27 cellular contexts compared by ENCODE assay signal in genomic region chr18:23855721-23856120, GRCh38.
"Had no signal": no experiment of that assay in that cellular context is flagged by ENCODE, and none has a peak within 500 bp of the region (broad histone marks: within the 10 kb centered on the region; RNA-seq: fewer than 3 reads in every experiment).

No MANE protein-coding gene starts in this region.

- H3K4me3 Mint-ChIP-seq: activated CD4-positive, alpha-beta memory T cell treated with anti-CD3 and anti-CD28 coated beads for 36 hours; activated CD4-positive, alpha-beta T cell treated with anti-CD3 and anti-CD28 coated beads for 36 hours; activated CD4-positive, alpha-beta T cell treated with anti-CD3 and anti-CD28 coated beads, Interleukin-2, amount 10 ng/mL, durations not matched to agents 24 days and 14 days; activated CD8-positive, alpha-beta memory T cell treated with anti-CD3 and anti-CD28 coated beads, Interleukin-2, amount 10 ng/mL, durations not matched to agents 7 days and 5 days; activated CD8-positive, alpha-beta T cell treated with anti-CD3 and anti-CD28 coated beads, Interleukin-2, amount 10 ng/mL, durations not matched to agents 7 days and 5 days; activated naive CD4-positive, alpha-beta T cell treated with anti-CD3 and anti-CD28 coated beads, Interleukin-2, amount 10 ng/mL, durations not matched to agents 7 days and 5 days; activated naive CD8-positive, alpha-beta T cell treated with anti-CD3 and anti-CD28 coated beads, Interleukin-2, amount 10 ng/mL, durations not matched to agents 7 days and 5 days; activated T-cell treated with anti-CD3 and anti-CD28 coated beads, Interleukin-2, amount 50 U/mL, for 24 hours; activated T-cell treated with anti-CD3 and anti-CD28 coated beads, Interleukin-2, amount 50 U/mL, for 72 hours; brain; central memory CD8-positive, alpha-beta T cell; dendritic cell treated with granulocyte-macrophage colony-stimulating factor and Interleukin-4, amounts not matched to agents 40 ng/mL and 50 ng/mL, for 4 days; endodermal cell had no signal

- H3K9me3 Mint-ChIP-seq: activated CD4-positive, alpha-beta memory T cell treated with anti-CD3 and anti-CD28 coated beads for 36 hours; activated naive CD4-positive, alpha-beta T cell treated with anti-CD3 and anti-CD28 coated beads, Interleukin-2, amount 10 ng/mL, durations not matched to agents 7 days and 5 days; activated naive CD8-positive, alpha-beta T cell treated with anti-CD3 and anti-CD28 coated beads, Interleukin-2, amount 10 ng/mL, durations not matched to agents 7 days and 5 days; activated T-cell treated with anti-CD3 and anti-CD28 coated beads, Interleukin-2, amount 50 U/mL, for 24 hours; central memory CD8-positive, alpha-beta T cell; dendritic cell treated with granulocyte-macrophage colony-stimulating factor and Interleukin-4, amounts not matched to agents 40 ng/mL and 50 ng/mL, for 4 days had no signal

- ATAC-seq: activated CD4-positive, alpha-beta T cell treated with anti-CD3 and anti-CD28 coated beads for 36 hours; activated CD8-positive, alpha-beta memory T cell treated with anti-CD3 and anti-CD28 coated beads, Interleukin-2, amount 10 ng/mL, durations not matched to agents 7 days and 5 days; activated CD8-positive, alpha-beta T cell treated with anti-CD3 and anti-CD28 coated beads, Interleukin-2, amount 10 ng/mL, durations not matched to agents 7 days and 5 days; activated naive CD4-positive, alpha-beta T cell treated with anti-CD3 and anti-CD28 coated beads, Interleukin-2, amount 50 U/mL, for 72 hours; activated T-cell treated with anti-CD3 and anti-CD28 coated beads, Interleukin-2, amount 50 U/mL, for 72 hours; esophagus mucosa had no signal

- H3K27ac Mint-ChIP-seq: activated CD4-positive, alpha-beta memory T cell treated with anti-CD3 and anti-CD28 coated beads for 36 hours; activated CD4-positive, alpha-beta T cell treated with anti-CD3 and anti-CD28 coated beads for 36 hours; activated CD4-positive, alpha-beta T cell treated with anti-CD3 and anti-CD28 coated beads, Interleukin-2, amount 10 ng/mL, durations not matched to agents 24 days and 14 days; activated CD8-positive, alpha-beta memory T cell treated with anti-CD3 and anti-CD28 coated beads, Interleukin-2, amount 10 ng/mL, durations not matched to agents 7 days and 5 days; activated CD8-positive, alpha-beta T cell treated with anti-CD3 and anti-CD28 coated beads, Interleukin-2, amount 10 ng/mL, durations not matched to agents 7 days and 5 days; activated naive CD4-positive, alpha-beta T cell treated with anti-CD3 and anti-CD28 coated beads, Interleukin-2, amount 10 ng/mL, durations not matched to agents 7 days and 5 days; activated naive CD4-positive, alpha-beta T cell treated with anti-CD3 and anti-CD28 coated beads, Interleukin-2, amount 50 U/mL, for 72 hours; activated naive CD8-positive, alpha-beta T cell treated with anti-CD3 and anti-CD28 coated beads, Interleukin-2, amount 10 ng/mL, durations not matched to agents 7 days and 5 days; activated T-cell treated with anti-CD3 and anti-CD28 coated beads, Interleukin-2, amount 50 U/mL, for 24 hours; activated T-cell treated with anti-CD3 and anti-CD28 coated beads, Interleukin-2, amount 50 U/mL, for 72 hours; brain; dendritic cell treated with granulocyte-macrophage colony-stimulating factor and Interleukin-4, amounts not matched to agents 40 ng/mL and 50 ng/mL, for 4 days; endodermal cell had no signal

- H3K4me1 Mint-ChIP-seq: brain had no signal

- H3K27me3 Mint-ChIP-seq: activated CD4-positive, alpha-beta memory T cell treated with anti-CD3 and anti-CD28 coated beads for 36 hours; activated CD4-positive, alpha-beta T cell treated with anti-CD3 and anti-CD28 coated beads for 36 hours; activated CD8-positive, alpha-beta memory T cell treated with anti-CD3 and anti-CD28 coated beads, Interleukin-2, amount 10 ng/mL, durations not matched to agents 7 days and 5 days; activated T-cell treated with anti-CD3 and anti-CD28 coated beads, Interleukin-2, amount 50 U/mL, for 24 hours; central memory CD8-positive, alpha-beta T cell had no signal

- DNase-seq: activated CD4-positive, alpha-beta memory T cell treated with anti-CD3 and anti-CD28 coated beads for 36 hours; activated CD4-positive, alpha-beta T cell treated with anti-CD3 and anti-CD28 coated beads for 36 hours; activated CD4-positive, alpha-beta T cell treated with anti-CD3 and anti-CD28 coated beads, Interleukin-2, amount 10 ng/mL, durations not matched to agents 24 days and 14 days; activated CD4-positive, CD25-positive, alpha-beta regulatory T cell; activated CD4-positive, CD25-positive, alpha-beta regulatory T cell treated with anti-CD3 and anti-CD28 coated beads, Interleukin-2, amount 50 U/mL, for 72 hours; activated CD8-positive, alpha-beta memory T cell treated with anti-CD3 and anti-CD28 coated beads, Interleukin-2, amount 10 ng/mL, durations not matched to agents 7 days and 5 days; activated CD8-positive, alpha-beta memory T cell treated with anti-CD3 and anti-CD28 coated beads, Interleukin-2, amount 50 U/mL, for 4 hours; activated CD8-positive, alpha-beta T cell treated with anti-CD3 and anti-CD28 coated beads, Interleukin-2, amount 10 ng/mL, durations not matched to agents 7 days and 5 days; activated gamma-delta T cell; activated naive CD4-positive, alpha-beta T cell; activated naive CD4-positive, alpha-beta T cell treated with anti-CD3 and anti-CD28 coated beads, Interleukin-2, amount 10 ng/mL, durations not matched to agents 7 days and 5 days; activated naive CD8-positive, alpha-beta T cell treated with anti-CD3 and anti-CD28 coated beads, Interleukin-2, amount 10 ng/mL, durations not matched to agents 7 days and 5 days; activated T-cell treated with anti-CD3 and anti-CD28 coated beads, Interleukin-2, amount 50 U/mL, for 24 hours; activated T-cell treated with anti-CD3 and anti-CD28 coated beads, Interleukin-2, amount 50 U/mL, for 72 hours; dorsolateral prefrontal cortex; effector memory CD4-positive, alpha-beta T cell; head of caudate nucleus; T-helper 2 cell had no signal

- H3K9me3 ChIP-seq: ascending aorta, breast epithelium had no signal

- H3K4me1 ChIP-seq: ascending aorta, breast epithelium had no signal

- H3K36me3 Mint-ChIP-seq: activated CD4-positive, alpha-beta memory T cell treated with anti-CD3 and anti-CD28 coated beads for 36 hours; activated CD8-positive, alpha-beta memory T cell treated with anti-CD3 and anti-CD28 coated beads, Interleukin-2, amount 10 ng/mL, durations not matched to agents 7 days and 5 days; activated naive CD4-positive, alpha-beta T cell treated with anti-CD3 and anti-CD28 coated beads, Interleukin-2, amount 10 ng/mL, durations not matched to agents 7 days and 5 days; activated naive CD4-positive, alpha-beta T cell treated with anti-CD3 and anti-CD28 coated beads, Interleukin-2, amount 50 U/mL, for 72 hours; activated naive CD8-positive, alpha-beta T cell treated with anti-CD3 and anti-CD28 coated beads, Interleukin-2, amount 10 ng/mL, durations not matched to agents 7 days and 5 days; brain had no signal

- H3K4me3 ChIP-seq: ascending aorta, breast epithelium, coronary artery, dorsolateral prefrontal cortex had no signal

- H3K36me3 ChIP-seq: ascending aorta, breast epithelium had no signal

- H3K27ac ChIP-seq: ascending aorta, breast epithelium, coronary artery, dorsolateral prefrontal cortex had no signal

- H3K27me3 ChIP-seq: ascending aorta, breast epithelium, dorsolateral prefrontal cortex had no signal
